ENCODE assay signal across 23 cellular contexts in the genomic region with DNA sequence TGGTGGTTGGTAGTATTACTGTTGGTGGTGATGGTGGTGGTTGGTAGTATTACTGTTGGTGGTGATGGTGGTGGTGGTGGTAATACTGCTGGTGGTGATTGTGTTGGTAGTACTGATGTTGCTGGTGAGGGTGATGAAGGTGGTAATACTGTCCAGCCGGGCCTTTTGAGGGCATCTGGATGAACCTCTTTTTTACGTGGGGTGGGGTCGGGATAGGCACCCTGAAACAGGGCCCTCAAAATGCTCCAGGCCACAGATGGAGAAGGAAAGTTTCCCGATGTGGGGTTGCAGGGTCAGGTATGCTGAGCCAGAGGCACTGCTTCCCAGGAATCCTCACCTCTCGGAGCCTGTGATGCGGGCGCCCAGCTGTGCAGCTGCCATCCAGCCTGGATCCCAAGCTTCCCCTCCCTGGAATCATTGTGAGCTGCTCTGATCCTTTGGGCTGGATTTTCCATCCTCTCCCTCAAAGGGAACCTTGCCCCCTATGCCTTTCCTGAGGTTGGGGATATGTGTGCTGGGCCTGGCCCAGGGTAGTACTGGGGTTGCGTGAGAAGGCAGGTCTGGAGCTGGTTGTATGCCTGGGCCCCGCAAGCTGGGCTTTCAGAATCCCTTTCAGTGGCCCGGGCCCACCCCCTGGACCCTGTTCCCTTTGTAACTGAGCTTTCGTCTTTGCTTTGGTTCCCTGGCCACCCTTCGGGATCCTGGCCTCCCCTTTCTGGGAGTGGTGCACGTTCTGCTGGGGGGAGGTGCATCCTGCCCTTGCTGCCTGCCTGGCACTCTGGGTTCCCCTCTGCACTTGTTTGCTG.
"Had no signal": no experiment of that assay in that cellular context is flagged by ENCODE, and none has a peak within 500 bp of the region (broad histone marks: within the 10 kb centered on the region; RNA-seq: fewer than 3 reads in every experiment).

No MANE protein-coding gene starts in this region.

- H3K4me3 Mint-ChIP-seq: immature natural killer cell; naive B cell; nephron; stimulated activated naive B cell treated with anti-CD40 and anti-IgM and Interleukin-4, amounts not matched to agents 10 μg/mL and 1 μg/mL and 100 μg/mL, for 72 hours had no signal

- ATAC-seq: gastroesophageal sphincter; left colon; left ventricle myocardium superior; sciatic nerve; stimulated activated naive B cell treated with anti-CD40 and anti-IgM and Interleukin-4, amounts not matched to agents 10 μg/mL and 1 μg/mL and 100 μg/mL, for 72 hours; upper lobe of right lung had no signal

- H3K27me3 Mint-ChIP-seq: naive B cell; stimulated activated naive B cell treated with anti-CD40 and anti-IgM and Interleukin-4, amounts not matched to agents 10 μg/mL and 1 μg/mL and 100 μg/mL, for 72 hours had no signal

- H3K9me3 ChIP-seq: esophagus squamous epithelium, gastroesophageal sphincter, tibial artery, upper lobe of right lung, vagina had no signal

- H3K27ac ChIP-seq: epithelial cell of prostate, esophagus squamous epithelium, gastroesophageal sphincter, stomach, tibial artery, upper lobe of right lung, vagina had no signal

- H3K27me3 ChIP-seq: esophagus squamous epithelium, gastroesophageal sphincter, stomach, tibial artery, upper lobe of right lung, vagina had no signal

- H3K4me1 ChIP-seq: esophagus squamous epithelium, upper lobe of right lung had no signal

- H3K36me3 ChIP-seq: gastroesophageal sphincter, stomach, tibial artery, upper lobe of right lung, vagina had no signal

- H3K27ac Mint-ChIP-seq: immature natural killer cell; naive B cell; nephron; stimulated activated naive B cell treated with anti-CD40 and anti-IgM and Interleukin-4, amounts not matched to agents 10 μg/mL and 1 μg/mL and 100 μg/mL, for 72 hours had no signal

- H3K36me3 Mint-ChIP-seq: immature natural killer cell; naive B cell; stimulated activated naive B cell treated with anti-CD40 and anti-IgM and Interleukin-4, amounts not matched to agents 10 μg/mL and 1 μg/mL and 100 μg/mL, for 72 hours had no signal

- H3K9me3 Mint-ChIP-seq: nephron; stimulated activated naive B cell treated with anti-CD40 and anti-IgM and Interleukin-4, amounts not matched to agents 10 μg/mL and 1 μg/mL and 100 μg/mL, for 72 hours had no signal

- DNase-seq: cortex of kidney; effector memory CD4-positive, alpha-beta T cell; esophagus squamous epithelium; foreskin fibroblast; glutamatergic neuron; immature natural killer cell; kidney; left colon; left ventricle myocardium superior; mesenchymal stem cell; naive B cell; stimulated activated CD4-positive, alpha-beta T cell treated with anti-CD3 and anti-CD28 coated beads, Interleukin-2, amount 100 ng/mL, for 24 hours; stimulated activated CD4-positive, alpha-beta T cell treated with anti-CD3 and anti-CD28 coated beads, Interleukin-4, amount 100 ng/mL, for 4 hours; stimulated activated naive B cell treated with anti-CD40 and anti-IgM and Interleukin-4, amounts not matched to agents 10 μg/mL and 1 μg/mL and 100 μg/mL, for 72 hours; stomach; tibial artery; upper lobe of right lung had no signal

- H3K4me3 ChIP-seq: esophagus squamous epithelium, gastroesophageal sphincter, lung, stomach, tibial artery, upper lobe of right lung, vagina had no signal

- H3K4me1 Mint-ChIP-seq: immature natural killer cell; naive B cell; nephron; stimulated activated naive B cell treated with anti-CD40 and anti-IgM and Interleukin-4, amounts not matched to agents 10 μg/mL and 1 μg/mL and 100 μg/mL, for 72 hours had no signal
